In genomic region chr14:104634031-104634760, GRCh38 we compare ENCODE assay signal across 19 cellular contexts. TPM values are rescaled to one million over a fixed set of nuclear protein-coding genes. Genes with fewer than 3 reads are reported as not detected.
DNase-seq lines count a peak whose midpoint lies in the region; TF ChIP-seq lines count a peak whose summit lies in the region.
"Had no signal": no experiment of that assay in that cellular context is flagged by ENCODE, and none has a peak within 500 bp of the region (broad histone marks: within the 10 kb centered on the region; RNA-seq: fewer than 3 reads in every experiment).

No MANE protein-coding gene starts in this region.

- H3K9me3 ChIP-seq in osteoblast (ENCODE audit: low read depth, low read length) (no peaks in the 10 kb centered on the region), tibial nerve (peaks cover 0 to 5% (median 0%) of the 10 kb centered on the region in 4 donors)
- H3K9me3 ChIP-seq: BE2C had no signal

- H3K27me3 ChIP-seq in osteoblast (ENCODE audit: insufficient read depth, low read length) (peaks cover 3% of the 10 kb centered on the region), tibial nerve (peaks cover 0 to 9% of the 10 kb centered on the region in 2 donors), brain microvascular endothelial cell (replicated peaks) (no peaks in the 10 kb centered on the region)
- H3K27me3 ChIP-seq: BE2C had no signal

- H3K36me3 ChIP-seq in osteoblast (ENCODE audit: insufficient read depth, low read length), result no peaks in the 10 kb centered on the region
- no peaks in the 10 kb centered on the region for H3K36me3 ChIP-seq in tibial nerve
- H3K36me3 ChIP-seq in brain microvascular endothelial cell (replicated peaks), result no peaks in the 10 kb centered on the region
- H3K36me3 ChIP-seq: BE2C had no signal

- H3K27ac ChIP-seq in osteoblast (ENCODE audit: low read depth, low read length) (no peak overlapping the region), tibial nerve (peak overlapping the region in 3 of 4 donors; percentile 36 to 71 (median 58)), brain microvascular endothelial cell (no peak overlapping the region)
- H3K27ac ChIP-seq: 22Rv1, RWPE1 had no signal

- H3K4me3 ChIP-seq in osteoblast (ENCODE audit: insufficient read depth, low read length) (no peak overlapping the region), tibial nerve (no peak overlapping the region), brain microvascular endothelial cell (ENCODE audit: low read depth, low read length) (no peak overlapping the region)

- DNase-seq in NCI-H446 (lab: John Stamatoyannopoulos, UW) (peak; percentile 66 to 88), NCI-H446 treated with DMSO at 0.1 percent for 48 hours (lab: John Stamatoyannopoulos, UW) (no peak), cerebellar cortex (ENCODE audit: low spot score) (peak; percentile 7), osteoblast (ENCODE audit: insufficient read length, low spot score, missing footprints) (peak; percentile 62), tibial nerve (ENCODE audit: low spot score in 2 of 2) (no peak), brain microvascular endothelial cell (no peak), NCI-H146 treated with DMSO at 0.1 percent for 48 hours (lab: John Stamatoyannopoulos, UW; ENCODE audit: unreplicated experiment) (no peak)
- DNase-seq in activated naive CD4-positive, alpha-beta T cell treated with anti-CD3 and anti-CD28 coated beads, Interleukin-2, amount 50 U/mL, for 16 hours, result no peak
- DNase-seq: BE2C; CD8-positive, alpha-beta T cell; H9; KG1; NCI-H1436; NCI-H345; NCI-H748 treated with DMSO at 0.1 percent for 48 hours; OCI-M1 had no signal

- TF ChIP-seq CTCF in osteoblast (IDR thresholded peaks at IDR 0.05; ENCODE audit: extremely low read depth, low read depth, low read length), result no peak
- no peak for TF ChIP-seq CTCF in tibial nerve (IDR thresholded peaks at IDR 0.05)
- no peak for TF ChIP-seq CTCF in brain microvascular endothelial cell (IDR thresholded peaks at IDR 0.05; ENCODE audit: low read depth, low read length, missing control alignments)

- H3K4me1 ChIP-seq in osteoblast (ENCODE audit: insufficient read depth, low read length) (no peaks in the 10 kb centered on the region), tibial nerve (peaks cover 0 to 21% (median 2%) of the 10 kb centered on the region in 4 donors)

- no peak overlapping the region for H2AFZ ChIP-seq in osteoblast (ENCODE audit: low read length)

- H3K79me2 ChIP-seq in osteoblast (ENCODE audit: insufficient read depth, low read length), result no peaks in the 10 kb centered on the region

- TF ChIP-seq EP300 in tibial nerve (IDR thresholded peaks at IDR 0.05), result no peak

- WGBS in tibial nerve, 2 donors, result 83 to 89% methylated on average over 20 of the region's 23 CpGs

- no peak overlapping the region for H3K4me2 ChIP-seq in osteoblast (ENCODE audit: insufficient read depth, low read length)

- in situ Hi-C loops in brain microvascular endothelial cell (cut with HindIII; ENCODE audit: low pct_ligation_motif_present, low sequenced_read_pairs), result no loop called here

- no peaks in the 10 kb centered on the region for H4K20me1 ChIP-seq in osteoblast (ENCODE audit: insufficient read depth, low read length)

- no peak for TF ChIP-seq POLR2A in tibial nerve (IDR thresholded peaks at IDR 0.05)

RNA-seq across cellular contexts. Expression of gene TMEM179, which starts 29.6 kb away (rescaled TPM):
- total RNA-seq in osteoblast, result not detected in 2 replicates
- total RNA-seq in tibial nerve, result under 1 TPM in 3 of 4 donors, not detected in 1; 0.66 to 0.84 (median 0.78) TPM
- total RNA-seq: CD8-positive, alpha-beta T cell; HepG2 had no signal

RNA-seq across cellular contexts. Expression of gene C14orf180, which starts 54.6 kb away (rescaled TPM):
- not detected in 2 replicates for total RNA-seq in osteoblast
- total RNA-seq in tibial nerve, result 10 to 100 TPM in 2 of 4 donors, 1 to 10 TPM in 2; 6.1 to 31.2 (median 11.1) TPM
- total RNA-seq: CD8-positive, alpha-beta T cell; H9; HepG2 had no signal

RNA-seq across cellular contexts. Expression of gene INF2, which starts 55.2 kb away (rescaled TPM):
- total RNA-seq in osteoblast, result 46.6 and 49.2 TPM in 2 replicates
- total RNA-seq in tibial nerve, result 100 to 1,000 TPM; 217 to 256 (median 239) TPM

Comparison
In these comparisons a context has a peak if more than half of its experiments do, and no peak if none do; other contexts are left out.
1. DNase-seq: peak in NCI-H446 (2 of 2), cerebellar cortex (single experiment) and osteoblast (single experiment); none in NCI-H446 treated with DMSO at 0.1 percent for 48 hours (single experiment), tibial nerve (0 of 2), brain microvascular endothelial cell (single experiment), activated naive CD4-positive, alpha-beta T cell treated with anti-CD3 and anti-CD28 coated beads, Interleukin-2, amount 50 U/mL, for 16 hours (single experiment) and NCI-H146 treated with DMSO at 0.1 percent for 48 hours (single experiment).
2. H3K27ac ChIP-seq: peak in tibial nerve (3 of 4); none in osteoblast (single experiment) and brain microvascular endothelial cell (single experiment).